Comparison of ENCODE assay signal across 8 cellular contexts in genomic region chr4:17811078-17811603, GRCh38. TPM values are rescaled to one million over a fixed set of nuclear protein-coding genes. Genes with fewer than 3 reads are reported as not detected.
A peak's percentile ranks its signal among the peaks of the same experiment; 100 is the strongest.
DNase-seq lines count a peak whose midpoint lies in the region; ATAC-seq and TF ChIP-seq lines count a peak whose summit lies in the region.

No MANE protein-coding gene starts in this region.

- peak overlapping the region; percentile 17 for H3K14ac ChIP-seq in neuronal stem cell (ENCODE audit: low read length)

- TF ChIP-seq CTCF in 22Rv1 (IDR thresholded peaks at IDR 0.05) (no peak), RWPE2 (IDR thresholded peaks at IDR 0.05; ENCODE audit: poor library complexity, severe bottlenecking) (no peak)

- H3K4ac ChIP-seq in neuronal stem cell (ENCODE audit: low read length): peak overlapping the region; percentile 61

- H3K36me3 ChIP-seq in RWPE2 (ENCODE audit: low read depth) (peaks cover 63% of the 10 kb centered on the region), neuronal stem cell (replicated peaks in 1 of 2; ENCODE audit: control insufficient read depth in 2 of 2, insufficient read depth in 2 of 2, low read length in 2 of 2) (peaks cover 2 to 73% of the 10 kb centered on the region in 2 donors)

- H4K8ac ChIP-seq in neuronal stem cell (ENCODE audit: low read depth, low read length): no peak overlapping the region

- peak overlapping the region; percentile 91 for H3K9ac ChIP-seq in neuronal stem cell (ENCODE audit: low read depth, low read length, poor library complexity)

- no peak overlapping the region for H2BK15ac ChIP-seq in neuronal stem cell (ENCODE audit: low read length)

- no peak overlapping the region for H4K91ac ChIP-seq in neuronal stem cell (ENCODE audit: low read depth, low read length, poor library complexity)

- H3K9me3 ChIP-seq in RWPE2 (ENCODE audit: severe bottlenecking) (no peaks in the 10 kb centered on the region), neuronal stem cell (replicated peaks in 1 of 2; ENCODE audit: control insufficient read depth in 2 of 2, insufficient read depth in 1 of 2, low read depth in 1 of 2, low read length in 2 of 2) (no peaks in the 10 kb centered on the region)

- no peak overlapping the region for H2BK12ac ChIP-seq in neuronal stem cell (ENCODE audit: low read length)

- H3K4me2 ChIP-seq in neuronal stem cell (ENCODE audit: insufficient read depth, low read length, poor library complexity, severe bottlenecking): peak overlapping the region; percentile 42

- peak overlapping the region; percentile 74 for H2AK5ac ChIP-seq in neuronal stem cell (ENCODE audit: low read depth, low read length)

- no peaks in the 10 kb centered on the region for H3K27me3 ChIP-seq in RWPE2 (ENCODE audit: insufficient read depth, poor library complexity, severe bottlenecking)
- no peaks in the 10 kb centered on the region for H3K27me3 ChIP-seq in neuronal stem cell (ENCODE audit: control insufficient read depth in 3 of 3, insufficient read depth in 3 of 3, low read depth in 1 of 3, low read length in 3 of 3)

- H3K23ac ChIP-seq in neuronal stem cell (ENCODE audit: low read depth, low read length, poor library complexity): peak overlapping the region; percentile 81

- H3K79me1 ChIP-seq in neuronal stem cell (ENCODE audit: low read depth, low read length): no peaks in the 10 kb centered on the region

- H3K27ac ChIP-seq in 22Rv1 (peak overlapping the region; percentile 85), RWPE2 (ENCODE audit: poor library complexity, severe bottlenecking) (peak overlapping the region; percentile 65), neuronal stem cell (replicated peaks; ENCODE audit: low read length) (peak overlapping the region; percentile 78)

- H3K4me3 ChIP-seq in RWPE2 (ENCODE audit: severe bottlenecking) (peak overlapping the region; percentile 74), neuronal stem cell (ENCODE audit: low read length in 2 of 2) (peak overlapping the region; percentile 91 to 99)

- WGBS in neuronal stem cell (ENCODE audit: extremely low coverage in 2 of 2, insufficient read length in 2 of 2, insufficient replicate concordance in 1 of 2), 2 donors: no CpG with 5 or more reads among the region's 48 CpGs

- peak overlapping the region; percentile 88 for H2AFZ ChIP-seq in neuronal stem cell (ENCODE audit: low read length)

- no peak overlapping the region for H2BK120ac ChIP-seq in neuronal stem cell (ENCODE audit: low read depth, low read length)

- no peak for DNase-seq in RWPE2 (ENCODE audit: low spot score)
- peak; percentile 80 to 87 for DNase-seq in erythroblast (lab: John Stamatoyannopoulos, UW)
- DNase-seq in neuronal stem cell (ENCODE audit: low spot score): no peak
- no peak for DNase-seq in DMS153 treated with DMSO at 0.1 percent for 48 hours (lab: John Stamatoyannopoulos, UW; ENCODE audit: unreplicated experiment)
- DNase-seq in activated effector memory CD4-positive, alpha-beta T cell treated with Interleukin-2 at 50 U/mL for 16 hours: no peak

- H2BK5ac ChIP-seq in neuronal stem cell (ENCODE audit: low read length): no peak overlapping the region

- peak overlapping the region; percentile 94 for H3K18ac ChIP-seq in neuronal stem cell (ENCODE audit: low read length)

- H3K4me1 ChIP-seq in RWPE2 (ENCODE audit: insufficient read depth, poor library complexity, severe bottlenecking): peaks cover 29% of the 10 kb centered on the region
- H3K4me1 ChIP-seq in neuronal stem cell (ENCODE audit: control insufficient read depth in 2 of 2, insufficient read depth in 1 of 2, low read depth in 1 of 2, low read length in 2 of 2): peaks cover 0 to 16% of the 10 kb centered on the region in 2 donors

- ATAC-seq in GM18519 (IDR thresholded peaks at IDR 0.05; ENCODE audit: low FRiP score, unreplicated experiment) (peak; percentile 11), HG02973 (IDR thresholded peaks at IDR 0.05; ENCODE audit: unreplicated experiment) (peak; percentile 25), RWPE2 (ENCODE audit: low read depth) (peak; percentile 45)

- TF ChIP-seq POLR2A in erythroblast (IDR thresholded peaks at IDR 0.05; ENCODE audit: low read length): no peak

RNA-seq across cellular contexts. Expression of gene NCAPG, which starts 0.4 kb away (rescaled TPM):
- 46.3 TPM for polyA plus RNA-seq in neuronal stem cell (2013, experiment 1 of 2)
- 46.6 TPM for polyA plus RNA-seq in neuronal stem cell (2013, experiment 2 of 2)

RNA-seq across cellular contexts. Expression of gene DCAF16, which starts 0.6 kb away (rescaled TPM):
- 36.8 TPM for polyA plus RNA-seq in neuronal stem cell (2013, experiment 1 of 2)
- 37.1 TPM for polyA plus RNA-seq in neuronal stem cell (2013, experiment 2 of 2)

RNA-seq across cellular contexts. Expression of gene FAM184B, which starts 29.7 kb away (rescaled TPM):
- 0.01 TPM for polyA plus RNA-seq in neuronal stem cell (2013, experiment 1 of 2)
- polyA plus RNA-seq in neuronal stem cell (2013, experiment 2 of 2): 0.01 TPM

Comparison
In these comparisons a context has a peak if more than half of its experiments do, and no peak if none do; other contexts are left out.
1. DNase-seq: peak in erythroblast (2 of 2); none in RWPE2 (single experiment), neuronal stem cell (single experiment), DMS153 treated with DMSO at 0.1 percent for 48 hours (single experiment) and activated effector memory CD4-positive, alpha-beta T cell treated with Interleukin-2 at 50 U/mL for 16 hours (single experiment).
2. Peak in every context shown above with its lines, with median percentiles within 50 percentile points of each other: H3K27ac ChIP-seq and ATAC-seq.